In genomic region chr10:52316005-52316404, GRCh38 we compare ENCODE assay signal across 16 cellular contexts. TPM values are rescaled to one million over a fixed set of nuclear protein-coding genes. Genes with fewer than 3 reads are reported as not detected.
DNase-seq lines count a peak whose midpoint lies in the region; ATAC-seq and TF ChIP-seq lines count a peak whose summit lies in the region.
"Had no signal": no experiment of that assay in that cellular context is flagged by ENCODE, and none has a peak within 500 bp of the region (broad histone marks: within the 10 kb centered on the region; RNA-seq: fewer than 3 reads in every experiment).

No MANE protein-coding gene starts in this region.

- H3K36me3 ChIP-seq in skeletal muscle satellite cell (ENCODE audit: insufficient read depth, low read length) (peaks cover 36% of the 10 kb centered on the region), heart left ventricle (no peaks in the 10 kb centered on the region)
- H3K36me3 ChIP-seq: lower lobe of right lung, Peyer's patch, upper lobe of right lung had no signal

- WGBS in heart left ventricle, 4 donors, result 58 to 74% (median 68%) methylated on average over 1 of the region's 1 CpG

- no peaks in the 10 kb centered on the region for H3K9me3 ChIP-seq in skeletal muscle satellite cell (replicated peaks; ENCODE audit: low read length)
- no peaks in the 10 kb centered on the region for H3K9me3 ChIP-seq in heart left ventricle
- H3K9me3 ChIP-seq: lower lobe of right lung, Peyer's patch, upper lobe of right lung had no signal

- TF ChIP-seq POLR2A in heart left ventricle (IDR thresholded peaks at IDR 0.05), result no peak

- H3K4me1 ChIP-seq in skeletal muscle satellite cell (ENCODE audit: control insufficient read depth, insufficient read depth, low read length) (peaks cover 40% of the 10 kb centered on the region), heart left ventricle (peaks cover 0 to 25% (median 4%) of the 10 kb centered on the region in 12 donors)

- no peak for TF ChIP-seq CTCF in heart left ventricle (IDR thresholded peaks at IDR 0.05)

- H3K9ac ChIP-seq in skeletal muscle satellite cell (ENCODE audit: low read depth, low read length), result peak overlapping the region; percentile 98

- DNase-seq in SKM-1 treated with dmso at 0.1 percent for 144 hours (lab: John Stamatoyannopoulos, UW; ENCODE audit: unreplicated experiment) (peak; percentile 19), SKM-1 (lab: John Stamatoyannopoulos, UW; ENCODE audit: unreplicated experiment) (no peak), RPMI7951 (ENCODE audit: low read depth) (peak; percentile 11), fibroblast of peridontal ligament (ENCODE audit: extremely low read depth) (peak; percentile 33), NCI-H526 treated with DMSO at 0.1 percent for 48 hours (lab: John Stamatoyannopoulos, UW) (no peak), mesenteric fat pad (ENCODE audit: low spot score) (no peak), heart left ventricle (no peak)
- DNase-seq: activated CD4-positive, alpha-beta T cell treated with anti-CD3 and anti-CD28 coated beads, Interleukin-2, amount 50 U/mL, for 48 hours; DMS79 treated with DMSO at 0.1 percent for 48 hours; H9; lower lobe of right lung; Peyer's patch; upper lobe of right lung had no signal

- peak overlapping the region; percentile 81 for H3K4me2 ChIP-seq in skeletal muscle satellite cell (ENCODE audit: low read length)

- intact Hi-C loops in heart left ventricle (cut with DNase I), result loop anchor here in 1 of 10 donors (10.0 kb wide), 1 partner anchor 279 kb away; no protein-coding TSS in a partner anchor

- ATAC-seq in heart left ventricle, result no peak
- ATAC-seq: lower lobe of right lung, upper lobe of right lung had no signal

- no peak overlapping the region for H3K27ac ChIP-seq in heart left ventricle
- H3K27ac ChIP-seq: lower lobe of right lung, Peyer's patch, upper lobe of right lung had no signal

- H3K27me3 ChIP-seq in skeletal muscle satellite cell (ENCODE audit: control insufficient read depth, insufficient read depth, low read length), result no peaks in the 10 kb centered on the region
- H3K27me3 ChIP-seq in heart left ventricle, result peaks cover 0 to 31% (median 6%) of the 10 kb centered on the region in 9 donors
- H3K27me3 ChIP-seq: Peyer's patch had no signal

- H3K4me3 ChIP-seq in skeletal muscle satellite cell (ENCODE audit: low read length) (peak overlapping the region; percentile 99), heart left ventricle (no peak overlapping the region)
- H3K4me3 ChIP-seq: lower lobe of right lung, Peyer's patch, upper lobe of right lung had no signal

RNA-seq across cellular contexts. Expression of gene DKK1, which starts 1.9 kb away (rescaled TPM):
- 4.7 and 7.3 TPM in 2 replicates for total RNA-seq in RPMI7951 (2014; rRNA removed; shearing (Covaris generic))
- 136 and 176 TPM in 2 replicates for total RNA-seq in skeletal muscle satellite cell (2012; rRNA removed)
- total RNA-seq in mesenteric fat pad (11.4 TPM), heart left ventricle (1 to 10 TPM in 1 of 9 donors, under 1 TPM in 4, not detected in 4; 0.42 to 1.5 (median 0.62) TPM)
- 1 to 10 TPM in 1 of 2 donors, under 1 TPM in 1; 0.11 to 7.0 TPM for polyA plus RNA-seq in heart left ventricle
- total RNA-seq: activated T-helper 2 cell treated with anti-CD3 and anti-CD28 coated beads, Interferon-gamma antibody, Interleukin-2, Interleukin-4, amounts not matched to agents 10 μg/mL and 5 μg/mL and 100 μg/mL, durations not matched to agents 14 hours and 24 hours and 36 hours; T-helper 2 cell treated with Interferon-gamma antibody and Interleukin-4, amounts not matched to agents 100 ng/mL and 5 ng/mL, for 36 hours had no signal

Comparison
In these comparisons a context has a peak if more than half of its experiments do, and no peak if none do; other contexts are left out.
1. DNase-seq: peak in SKM-1 treated with dmso at 0.1 percent for 144 hours (single experiment), RPMI7951 (single experiment) and fibroblast of peridontal ligament (single experiment); none in SKM-1 (single experiment), NCI-H526 treated with DMSO at 0.1 percent for 48 hours (single experiment), mesenteric fat pad (single experiment) and heart left ventricle (0 of 5).